ENCODE assay signal across 8 cellular contexts in the genomic region with DNA sequence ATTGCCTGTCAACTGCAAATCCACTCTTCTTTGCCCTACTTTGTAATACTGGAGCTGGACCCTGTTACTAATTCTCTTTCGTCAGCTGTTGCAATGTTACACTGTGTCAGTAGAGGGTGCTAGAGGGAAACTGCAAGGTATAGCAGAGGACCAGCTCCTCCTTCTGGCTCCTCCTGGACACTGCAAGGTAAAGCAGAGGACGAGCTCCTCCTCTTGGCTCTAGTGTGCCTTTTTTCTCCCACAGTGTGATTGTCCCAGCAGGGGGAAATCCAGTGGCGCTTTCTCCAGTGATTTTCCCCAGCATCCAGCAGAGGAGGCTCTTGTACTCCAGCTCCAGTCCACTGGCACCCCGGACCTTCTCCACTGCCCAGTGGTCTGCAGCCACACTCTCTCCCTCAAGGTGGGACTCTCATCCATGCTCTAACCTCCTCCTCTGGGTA.
DNase-seq lines count a peak whose midpoint lies in the region; ATAC-seq and TF ChIP-seq lines count a peak whose summit lies in the region.

No MANE protein-coding gene starts in this region.

- H3K27ac ChIP-seq in KMS-11 (no peak overlapping the region), PC-3 (ENCODE audit: low read length) (no peak overlapping the region)

- no peak overlapping the region; the same call in 1 of the 2 replicates for H2AFZ ChIP-seq in KMS-11 (ENCODE audit: low read depth)
- no peak overlapping the region for H2AFZ ChIP-seq in PC-3 (ENCODE audit: low read length)

- no peaks in the 10 kb centered on the region for H3K9me3 ChIP-seq in PC-3 (ENCODE audit: low read length)

- H3K4me3 ChIP-seq in KMS-11 (IDR thresholded peaks at IDR 0.05; ENCODE audit: insufficient read depth, low read depth, low read length), result no peak overlapping the region
- no peak overlapping the region for H3K4me3 ChIP-seq in PC-3 (ENCODE audit: low read length)

- ATAC-seq in GM21825 (IDR thresholded peaks at IDR 0.05; ENCODE audit: unreplicated experiment) (peak; percentile 79), PC-3 (peak; percentile 69)
- peak; percentile 71 for ATAC-seq in stimulated activated naive CD8-positive, alpha-beta T cell treated with anti-CD3 and anti-CD28 coated beads, Interleukin-15, amount 100 ng/mL, for 72 hours

- DNase-seq in Daoy (ENCODE audit: low read depth) (peak; percentile 86), PC-3 (peak; percentile 95), activated T-cell treated with anti-CD3 and anti-CD28 coated beads for 4 hours (peak; percentile 81), fibroblast of gingiva (ENCODE audit: low read depth) (peak; percentile 77), nephron progenitor cell (peak; percentile 86)
- peak; percentile 80 to 86 for DNase-seq in stimulated activated naive CD8-positive, alpha-beta T cell treated with anti-CD3 and anti-CD28 coated beads, Interleukin-15, amount 100 ng/mL, for 72 hours

- H3K9me3 Mint-ChIP-seq in nephron progenitor cell, result peaks cover 8% of the 10 kb centered on the region
- no peaks in the 10 kb centered on the region for H3K9me3 Mint-ChIP-seq in stimulated activated naive CD8-positive, alpha-beta T cell treated with anti-CD3 and anti-CD28 coated beads, Interleukin-15, amount 100 ng/mL, for 72 hours

- H3F3A ChIP-seq in PC-3 (ENCODE audit: low read length, unreplicated experiment), result no peaks in the 10 kb centered on the region

- intact Hi-C loops in PC-3 (cut with micrococcal nuclease), result loop anchor here (1.0 to 10.0 kb wide), 3 partner anchors 503 to 1013 kb away; no protein-coding TSS in a partner anchor

- H3K4me3 Mint-ChIP-seq in nephron progenitor cell, result no peak overlapping the region
- no peak overlapping the region for H3K4me3 Mint-ChIP-seq in stimulated activated naive CD8-positive, alpha-beta T cell treated with anti-CD3 and anti-CD28 coated beads, Interleukin-15, amount 100 ng/mL, for 72 hours

- H3K9me2 ChIP-seq in PC-3 (replicated peaks; ENCODE audit: low read length), result no peaks in the 10 kb centered on the region

- H3K79me2 ChIP-seq in KMS-11 (ENCODE audit: insufficient read depth, low read depth) (no peaks in the 10 kb centered on the region), PC-3 (ENCODE audit: low read length) (no peaks in the 10 kb centered on the region)

- CTCF ChIA-PET in PC-3 (lab: Charles Lee), result interaction anchor here (0.5 to 3.3 kb wide), 19 partner anchors 11 to 623 kb away, joined by 3 to 86 read pairs (median 4); a partner anchor contains a TSS

- H3K36me3 ChIP-seq in KMS-11 (ENCODE audit: insufficient read depth) (no peaks in the 10 kb centered on the region), PC-3 (ENCODE audit: low read depth, low read length) (no peaks in the 10 kb centered on the region; the same call in 1 of the 2 replicates)

- POLR2A ChIA-PET in PC-3 (lab: Charles Lee; ENCODE audit: unreplicated experiment), result no interaction called here

- no TSS peak for BruUV-seq in PC-3 (replicated peaks; lab: Mats Ljungman, UMichigan)

- H3K9ac ChIP-seq in KMS-11, result no peak overlapping the region
- H3K9ac ChIP-seq in PC-3 (ENCODE audit: low read length), result no peak overlapping the region

- H4K20me1 ChIP-seq in KMS-11 (ENCODE audit: insufficient read depth), result no peaks in the 10 kb centered on the region
- no peaks in the 10 kb centered on the region for H4K20me1 ChIP-seq in PC-3 (ENCODE audit: low read length)

- H3K27me3 ChIP-seq in KMS-11 (ENCODE audit: insufficient read depth, low read depth) (no peaks in the 10 kb centered on the region), PC-3 (ENCODE audit: low read length) (no peaks in the 10 kb centered on the region)

- H3K4me1 Mint-ChIP-seq in nephron progenitor cell, result no peaks in the 10 kb centered on the region
- peaks cover 10% of the 10 kb centered on the region for H3K4me1 Mint-ChIP-seq in stimulated activated naive CD8-positive, alpha-beta T cell treated with anti-CD3 and anti-CD28 coated beads, Interleukin-15, amount 100 ng/mL, for 72 hours

- no peaks in the 10 kb centered on the region for H3K27me3 Mint-ChIP-seq in nephron progenitor cell (ENCODE audit: low read depth, poor library complexity)
- H3K27me3 Mint-ChIP-seq in stimulated activated naive CD8-positive, alpha-beta T cell treated with anti-CD3 and anti-CD28 coated beads, Interleukin-15, amount 100 ng/mL, for 72 hours, result no peaks in the 10 kb centered on the region

- H3K4me1 ChIP-seq in KMS-11 (ENCODE audit: low read depth, poor library complexity, severe bottlenecking) (peaks cover 7% of the 10 kb centered on the region), PC-3 (ENCODE audit: insufficient read depth, low read length) (no peaks in the 10 kb centered on the region; the same call in 1 of the 2 replicates)

- H3K4me2 ChIP-seq in KMS-11 (no peak overlapping the region), PC-3 (ENCODE audit: low read length) (no peak overlapping the region)

- H3K27ac Mint-ChIP-seq in nephron progenitor cell, result no peak overlapping the region
- H3K27ac Mint-ChIP-seq in stimulated activated naive CD8-positive, alpha-beta T cell treated with anti-CD3 and anti-CD28 coated beads, Interleukin-15, amount 100 ng/mL, for 72 hours, result no peak overlapping the region

- TF ChIP-seq CTCF in KMS-11 (conservative IDR thresholded peaks at IDR 0.05; ENCODE audit: low read depth, low read length), result peak; percentile 95
- peak; percentile 99 for TF ChIP-seq CTCF in PC-3 (conservative IDR thresholded peaks at IDR 0.05; ENCODE audit: low read depth, low read length)
- peak; percentile 99 for TF ChIP-seq CTCF in nephron progenitor cell (IDR thresholded peaks at IDR 0.05)

- H3K36me3 Mint-ChIP-seq in nephron progenitor cell (ENCODE audit: low read depth), result no peaks in the 10 kb centered on the region
